In genomic region chr2:151931030-151931611, GRCh38 we compare ENCODE assay signal across 23 cellular contexts.
DNase-seq lines count a peak whose midpoint lies in the region; FAIRE-seq and TF ChIP-seq lines count a peak whose summit lies in the region.
"Had no signal": no experiment of that assay in that cellular context is flagged by ENCODE, and none has a peak within 500 bp of the region (broad histone marks: within the 10 kb centered on the region; RNA-seq: fewer than 3 reads in every experiment).

No MANE protein-coding gene starts in this region.

- no peak overlapping the region for H3K56ac ChIP-seq in H9 (ENCODE audit: insufficient read length, low read depth, low read length)

- H2BK5ac ChIP-seq in H9 (ENCODE audit: insufficient read length, low read length) (no peak overlapping the region), trophoblast cell (ENCODE audit: low read depth, low read length, poor library complexity) (no peak overlapping the region)

- H3K79me2 ChIP-seq in H9 (ENCODE audit: insufficient read depth, low read length) (no peaks in the 10 kb centered on the region), trophoblast cell (ENCODE audit: control insufficient read depth, insufficient read depth, low read length, poor library complexity) (no peaks in the 10 kb centered on the region)

- no peaks in the 10 kb centered on the region; the same call in 1 of the 2 replicates for H3K4me1 ChIP-seq in H9 (ENCODE audit: insufficient read depth, low read length)
- peaks cover 0 to 5% of the 10 kb centered on the region in 2 experiments for H3K4me1 ChIP-seq in trophoblast cell (ENCODE audit: control insufficient read depth in 1 of 2, insufficient read depth in 2 of 2, low read length in 2 of 2)
- H3K4me1 ChIP-seq in esophagus squamous epithelium, result peaks cover 0 to 48% (median 7%) of the 10 kb centered on the region in 3 donors
- H3K4me1 ChIP-seq: BE2C had no signal

- peak overlapping the region; percentile 60 for H2BK20ac ChIP-seq in H9 (ENCODE audit: low read depth, low read length, poor library complexity, severe bottlenecking)

- peak; percentile 69 for FAIRE-seq in GM12891 (lab: Jason Lieb, UNC)
- no peak for FAIRE-seq in bronchial epithelial cell (lab: Jason Lieb, UNC)
- FAIRE-seq: A204.1, GM12878 had no signal

- no CpG with 5 or more reads among the region's 1 CpG for WGBS in H9 (ENCODE audit: extremely low coverage, insufficient read length, low lambda C conversion rate)
- no CpG with 5 or more reads among the region's 1 CpG for WGBS in trophoblast cell (ENCODE audit: extremely low coverage, insufficient coverage, insufficient read length)
- WGBS in esophagus squamous epithelium, 2 donors, result 23 to 100% methylated on average over 1 of the region's 1 CpG

- H3K23ac ChIP-seq in H9 (ENCODE audit: insufficient read length, low read depth, low read length) (no peak overlapping the region), trophoblast cell (ENCODE audit: low read length) (no peak overlapping the region)

- no peak overlapping the region for H3K4me2 ChIP-seq in H9 (ENCODE audit: insufficient read depth, insufficient read length, low read length)
- no peak overlapping the region for H3K4me2 ChIP-seq in trophoblast cell (ENCODE audit: low read length)

- H2BK120ac ChIP-seq in H9 (ENCODE audit: low read depth, low read length, poor library complexity, severe bottlenecking) (no peak overlapping the region), trophoblast cell (ENCODE audit: insufficient read depth, low read length, poor library complexity) (no peak overlapping the region)

- H4K8ac ChIP-seq in H9 (replicated peaks; ENCODE audit: insufficient read length, low read depth, low read length), result no peak overlapping the region
- no peak overlapping the region for H4K8ac ChIP-seq in trophoblast cell (ENCODE audit: low read depth, low read length)

- intact Hi-C loops in esophagus squamous epithelium (cut with DNase I), result no loop called here

- no peaks in the 10 kb centered on the region for H3K36me3 ChIP-seq in bronchial epithelial cell (ENCODE audit: control insufficient read depth, insufficient read depth, low read length)
- no peaks in the 10 kb centered on the region for H3K36me3 ChIP-seq in trophoblast cell (ENCODE audit: control insufficient read depth in 1 of 2, insufficient read depth in 2 of 2, low read length in 2 of 2)
- H3K36me3 ChIP-seq in esophagus squamous epithelium, result no peaks in the 10 kb centered on the region
- H3K36me3 ChIP-seq: BE2C had no signal

- no peak overlapping the region for H3K27ac Mint-ChIP-seq in H9
- H3K27ac Mint-ChIP-seq: CD4-positive, CD25-positive, alpha-beta regulatory T cell; CD8-positive, alpha-beta memory T cell had no signal

- H3K4me3 Mint-ChIP-seq in H9, result no peak overlapping the region
- H3K4me3 Mint-ChIP-seq: CD4-positive, CD25-positive, alpha-beta regulatory T cell; CD8-positive, alpha-beta memory T cell had no signal

- H2BK15ac ChIP-seq in H9 (ENCODE audit: low read depth, low read length), result no peak overlapping the region

- no peak overlapping the region for H3T11ph ChIP-seq in H9 (ENCODE audit: low read length)

- H3K9me3 ChIP-seq in H9 (ENCODE audit: control insufficient read depth, low read depth, low read length) (no peaks in the 10 kb centered on the region), trophoblast cell (ENCODE audit: insufficient read depth, low read depth, low read length) (no peaks in the 10 kb centered on the region), esophagus squamous epithelium (no peaks in the 10 kb centered on the region)
- H3K9me3 ChIP-seq: BE2C had no signal

- H3K9me3 Mint-ChIP-seq in H9, result no peaks in the 10 kb centered on the region
- H3K9me3 Mint-ChIP-seq: CD4-positive, CD25-positive, alpha-beta regulatory T cell; CD8-positive, alpha-beta memory T cell had no signal

- TF ChIP-seq CTCF in H9 (conservative IDR thresholded peaks at IDR 0.05) (no peak), bronchial epithelial cell (IDR thresholded peaks at IDR 0.05; ENCODE audit: insufficient read depth, low read length, severe bottlenecking) (no peak), esophagus squamous epithelium (IDR thresholded peaks at IDR 0.05) (no peak)

- H3K27me3 Mint-ChIP-seq in H9 (ENCODE audit: low read depth), result no peaks in the 10 kb centered on the region

- no peaks in the 10 kb centered on the region for H4K20me1 ChIP-seq in H9 (ENCODE audit: control insufficient read depth, insufficient read depth, insufficient read length)

- H3K4me3 ChIP-seq in bronchial epithelial cell (ENCODE audit: low read depth, low read length) (no peak overlapping the region), trophoblast cell (ENCODE audit: low read depth, low read length) (no peak overlapping the region), esophagus squamous epithelium (no peak overlapping the region)
- H3K4me3 ChIP-seq: GM12878, GM23248 had no signal

- H3K18ac ChIP-seq in H9 (ENCODE audit: insufficient read length, low read depth, low read length) (no peak overlapping the region), trophoblast cell (ENCODE audit: low read length) (no peak overlapping the region)

- H2BK12ac ChIP-seq in H9 (ENCODE audit: insufficient read length, low read depth, low read length) (no peak overlapping the region), trophoblast cell (ENCODE audit: low read length) (no peak overlapping the region)

- no peak overlapping the region for H2AFZ ChIP-seq in H9 (ENCODE audit: low read length)
- no peak overlapping the region for H2AFZ ChIP-seq in trophoblast cell (ENCODE audit: insufficient read depth, low read length, poor library complexity)
- H2AFZ ChIP-seq: GM23248 had no signal

- H4K12ac ChIP-seq in trophoblast cell (ENCODE audit: low read depth, low read length), result no peak overlapping the region

- H2AK5ac ChIP-seq in H9 (ENCODE audit: insufficient read length, low read length) (no peak overlapping the region), trophoblast cell (ENCODE audit: low read length) (no peak overlapping the region)

- H4K91ac ChIP-seq in H9 (ENCODE audit: insufficient read length, low read depth, low read length) (no peak overlapping the region), trophoblast cell (ENCODE audit: low read depth, low read length) (no peak overlapping the region)

- peaks cover 13 to 18% of the 10 kb centered on the region in 2 experiments for H3K4me1 Mint-ChIP-seq in H9
- H3K4me1 Mint-ChIP-seq: CD4-positive, CD25-positive, alpha-beta regulatory T cell; CD8-positive, alpha-beta memory T cell had no signal

- no peak overlapping the region for H4K5ac ChIP-seq in H9 (ENCODE audit: insufficient read length, low read depth, low read length)

- H3K23me2 ChIP-seq in H9 (ENCODE audit: insufficient read length, low read depth, low read length, poor library complexity, severe bottlenecking), result no peaks in the 10 kb centered on the region

- no peaks in the 10 kb centered on the region for H3K79me1 ChIP-seq in H9 (ENCODE audit: insufficient read depth, low read depth, low read length, poor library complexity, severe bottlenecking)
- peaks cover 2% of the 10 kb centered on the region for H3K79me1 ChIP-seq in trophoblast cell (ENCODE audit: low read length)

- TF ChIP-seq POLR2A in GM12891 (IDR thresholded peaks at IDR 0.05; ENCODE audit: low read depth, low read length) (no peak), esophagus squamous epithelium (IDR thresholded peaks at IDR 0.05) (no peak)

- H3K27me3 ChIP-seq in H9 (ENCODE audit: insufficient read depth, low read length) (no peaks in the 10 kb centered on the region), bronchial epithelial cell (ENCODE audit: control insufficient read depth, insufficient read depth, low read length) (no peaks in the 10 kb centered on the region), trophoblast cell (ENCODE audit: insufficient read depth, low read length) (no peaks in the 10 kb centered on the region), esophagus squamous epithelium (no peaks in the 10 kb centered on the region)
- H3K27me3 ChIP-seq: BE2C had no signal

- H3K14ac ChIP-seq in H9 (ENCODE audit: insufficient read depth, low read length) (no peak overlapping the region), trophoblast cell (ENCODE audit: low read length) (no peak overlapping the region)

- H3K4ac ChIP-seq in H9 (ENCODE audit: low read depth, low read length), result no peak overlapping the region
- no peak overlapping the region for H3K4ac ChIP-seq in trophoblast cell (ENCODE audit: low read depth, low read length)

- H3K27ac ChIP-seq in H9 (ENCODE audit: insufficient read length, low read depth, low read length) (no peak overlapping the region), trophoblast cell (ENCODE audit: low read depth, low read length) (peak overlapping the region; percentile 52), esophagus squamous epithelium (peak overlapping the region in 2 of 4 donors; percentile 17 to 48)
- H3K27ac ChIP-seq: GM23248, HL-60 had no signal

- DNase-seq in GM12891 (ENCODE audit: insufficient read length, low spot score) (no peak), H9 (no peak), bronchial epithelial cell (ENCODE audit: low read depth) (peak; percentile 25), trophoblast cell (peak in 1 of 2 donors; percentile 65), esophagus squamous epithelium (lab: John Stamatoyannopoulos, UW) (no peak)
- DNase-seq in activated CD4-positive, alpha-beta T cell treated with anti-CD3 and anti-CD28 coated beads, Interleukin-2, amount 50 U/mL, for 48 hours, result no peak
- no peak for DNase-seq in NK-92 treated with Interleukin-12 subunit alpha and Interleukin-12 subunit beta, amount 100 ng/mL, for 24 hours (lab: John Stamatoyannopoulos, UW)
- DNase-seq: ACHN; BE2C; C1 segment of cervical spinal cord; CD4-positive, CD25-positive, alpha-beta regulatory T cell; CD8-positive, alpha-beta memory T cell; COR-L47; DMS 273 treated with DMSO at 0.1 percent for 48 hours; DMS53; DND-41; EL; GM23248; HCEC 1CT; IMR-90 had no signal

- H3K9ac ChIP-seq in H9 (ENCODE audit: extremely low read depth, insufficient read length, low read length) (no peak overlapping the region), trophoblast cell (ENCODE audit: low read length) (no peak overlapping the region)
- H3K9ac ChIP-seq: GM23248 had no signal

- H3K36me3 Mint-ChIP-seq in H9 (ENCODE audit: insufficient read depth in 1 of 3, low read depth in 3 of 3), result no peaks in the 10 kb centered on the region
- H3K36me3 Mint-ChIP-seq: CD4-positive, CD25-positive, alpha-beta regulatory T cell had no signal

TF ChIP-seq in GM12891, 5 proteins besides CTCF, POLR2A, EP300 and RAD21:
- TF ChIP-seq POLR2AphosphoS5 (IDR thresholded peaks at IDR 0.05; ENCODE audit: low read depth, low read length) (no peak), SPI1 (IDR thresholded peaks at IDR 0.05; ENCODE audit: low read depth, low read length) (no peak), PAX5 (IDR thresholded peaks at IDR 0.05; ENCODE audit: insufficient read depth, low read length, severe bottlenecking) (no peak), POU2F2 (IDR thresholded peaks at IDR 0.05; ENCODE audit: low read depth, low read length) (no peak), TAF1 (IDR thresholded peaks at IDR 0.05; ENCODE audit: low read depth, low read length) (no peak)
